20 cellular contexts compared by ENCODE assay signal in genomic region chr20:42191140-42191860, GRCh38.
DNase-seq lines count a peak whose midpoint lies in the region; ATAC-seq and TF ChIP-seq lines count a peak whose summit lies in the region.
"Had no signal": no experiment of that assay in that cellular context is flagged by ENCODE, and none has a peak within 500 bp of the region (broad histone marks: within the 10 kb centered on the region; RNA-seq: fewer than 3 reads in every experiment).

No MANE protein-coding gene starts in this region.

- no peak for TF ChIP-seq POLR2A in esophagus muscularis mucosa (IDR thresholded peaks at IDR 0.05; ENCODE audit: low read depth)

- intact Hi-C loops in esophagus muscularis mucosa (cut with DNase I) = no loop called here

- no peak overlapping the region for H3K4me3 Mint-ChIP-seq in activated CD8-positive, alpha-beta memory T cell treated with anti-CD3 and anti-CD28 coated beads, Interleukin-2, amount 10 ng/mL, durations not matched to agents 7 days and 5 days
- H3K4me3 Mint-ChIP-seq: activated naive CD8-positive, alpha-beta T cell; activated T-cell treated with anti-CD3 and anti-CD28 coated beads, Interleukin-2, amount 50 U/mL, for 24 hours had no signal

- no peaks in the 10 kb centered on the region for H3K36me3 Mint-ChIP-seq in activated CD8-positive, alpha-beta memory T cell treated with anti-CD3 and anti-CD28 coated beads, Interleukin-2, amount 10 ng/mL, durations not matched to agents 7 days and 5 days
- H3K36me3 Mint-ChIP-seq: activated naive CD8-positive, alpha-beta T cell had no signal

- H3K27ac Mint-ChIP-seq in activated CD8-positive, alpha-beta memory T cell treated with anti-CD3 and anti-CD28 coated beads, Interleukin-2, amount 10 ng/mL, durations not matched to agents 7 days and 5 days = no peak overlapping the region
- H3K27ac Mint-ChIP-seq: activated naive CD8-positive, alpha-beta T cell; activated T-cell treated with anti-CD3 and anti-CD28 coated beads, Interleukin-2, amount 50 U/mL, for 24 hours had no signal

- H3K27ac ChIP-seq in esophagus muscularis mucosa (replicated peaks in 1 of 4) (no peak overlapping the region), right atrium auricular region (no peak overlapping the region)
- H3K27ac ChIP-seq: body of pancreas, coronary artery, SK-N-MC, suprapubic skin had no signal

- H3K27me3 ChIP-seq in BE2C (no peaks in the 10 kb centered on the region), esophagus muscularis mucosa (no peaks in the 10 kb centered on the region), right atrium auricular region (no peaks in the 10 kb centered on the region)
- H3K27me3 ChIP-seq: body of pancreas, suprapubic skin had no signal

- H3K9me3 ChIP-seq in BE2C (no peaks in the 10 kb centered on the region), esophagus muscularis mucosa (no peaks in the 10 kb centered on the region), right atrium auricular region (no peaks in the 10 kb centered on the region)
- H3K9me3 ChIP-seq: body of pancreas, suprapubic skin had no signal

- CTCF ChIA-PET in activated CD8-positive, alpha-beta memory T cell treated with anti-CD3 and anti-CD28 coated beads, Interleukin-2, amount 10 ng/mL, durations not matched to agents 7 days and 5 days (lab: Charles Lee) = no interaction called here

- H3K27me3 Mint-ChIP-seq in activated CD8-positive, alpha-beta memory T cell treated with anti-CD3 and anti-CD28 coated beads, Interleukin-2, amount 10 ng/mL, durations not matched to agents 7 days and 5 days = no peaks in the 10 kb centered on the region
- H3K27me3 Mint-ChIP-seq: activated T-cell treated with anti-CD3 and anti-CD28 coated beads, Interleukin-2, amount 50 U/mL, for 24 hours had no signal

- TF ChIP-seq CTCF in BE2C (IDR thresholded peaks at IDR 0.05; ENCODE audit: low read depth, low read length) (peak; percentile 23; the same call in 1 of the 2 replicates), GM12864 (IDR thresholded peaks at IDR 0.05; ENCODE audit: low read depth, low read length, missing control alignments) (peak; percentile 31), epithelial cell of esophagus (IDR thresholded peaks at IDR 0.05; ENCODE audit: insufficient read depth, low read depth, low read length, missing control alignments) (no peak), esophagus muscularis mucosa (IDR thresholded peaks at IDR 0.05) (no peak), right atrium auricular region (IDR thresholded peaks at IDR 0.05) (peak in 1 of 2 donors; percentile 16)

- no peaks in the 10 kb centered on the region for H3K4me1 Mint-ChIP-seq in activated CD8-positive, alpha-beta memory T cell treated with anti-CD3 and anti-CD28 coated beads, Interleukin-2, amount 10 ng/mL, durations not matched to agents 7 days and 5 days

- no peak for ATAC-seq in activated CD8-positive, alpha-beta memory T cell treated with anti-CD3 and anti-CD28 coated beads, Interleukin-2, amount 10 ng/mL, durations not matched to agents 7 days and 5 days
- ATAC-seq: body of pancreas had no signal

- DNase-seq in BE2C = peak; percentile 14
- no peak for DNase-seq in GM12864 (ENCODE audit: low read depth)
- DNase-seq in NCI-H69 (lab: John Stamatoyannopoulos, UW) = peak; percentile 3
- peak; percentile 23 for DNase-seq in epithelial cell of esophagus (ENCODE audit: low read depth)
- no peak for DNase-seq in esophagus muscularis mucosa (ENCODE audit: extremely low spot score)
- DNase-seq in activated CD8-positive, alpha-beta memory T cell treated with anti-CD3 and anti-CD28 coated beads, Interleukin-2, amount 10 ng/mL, durations not matched to agents 7 days and 5 days = no peak
- DNase-seq in right atrium auricular region (ENCODE audit: low spot score) = no peak
- no peak for DNase-seq in 8988T
- DNase-seq: activated CD4-positive, alpha-beta T cell treated with anti-CD3 and anti-CD28 coated beads, Interleukin-2, amount 50 U/mL, for 1 hour; activated T-cell treated with anti-CD3 and anti-CD28 coated beads, Interleukin-2, amount 50 U/mL, for 24 hours; body of pancreas; COR-L47; midbrain; NCI-H2171 treated with DMSO at 0.1 percent for 48 hours; OCI-M1; stimulated activated CD4-positive, alpha-beta T cell treated with anti-CD3 and anti-CD28 coated beads, Interleukin-4, amount 100 ng/mL, for 1 hour had no signal

- no peaks in the 10 kb centered on the region; the same call in 1 of the 2 replicates for H3K4me1 ChIP-seq in BE2C
- no peaks in the 10 kb centered on the region for H3K4me1 ChIP-seq in esophagus muscularis mucosa
- H3K4me1 ChIP-seq in right atrium auricular region = no peaks in the 10 kb centered on the region
- H3K4me1 ChIP-seq: suprapubic skin had no signal

- no peak for TF ChIP-seq EP300 in esophagus muscularis mucosa (IDR thresholded peaks at IDR 0.05)

- peaks cover 11% of the 10 kb centered on the region for H3K9me3 Mint-ChIP-seq in activated CD8-positive, alpha-beta memory T cell treated with anti-CD3 and anti-CD28 coated beads, Interleukin-2, amount 10 ng/mL, durations not matched to agents 7 days and 5 days (ENCODE audit: low read depth)

- WGBS in esophagus muscularis mucosa = 61% methylated on average over 4 of the region's 4 CpGs

- H3K4me3 ChIP-seq in BE2C (ENCODE audit: low read depth, low read length) (no peak overlapping the region), GM12864 (ENCODE audit: low read depth, low read length) (no peak overlapping the region), epithelial cell of esophagus (ENCODE audit: low read length) (no peak overlapping the region), esophagus muscularis mucosa (no peak overlapping the region), right atrium auricular region (no peak overlapping the region)
- H3K4me3 ChIP-seq: body of pancreas, coronary artery, SK-N-MC, suprapubic skin had no signal

- H3K36me3 ChIP-seq in BE2C (no peaks in the 10 kb centered on the region), esophagus muscularis mucosa (no peaks in the 10 kb centered on the region), right atrium auricular region (no peaks in the 10 kb centered on the region)
- H3K36me3 ChIP-seq: suprapubic skin had no signal

Comparison
In these comparisons a context has a peak if more than half of its experiments do, and no peak if none do; other contexts are left out.
1. DNase-seq: peak in BE2C (single experiment), NCI-H69 (single experiment) and epithelial cell of esophagus (single experiment); none in GM12864 (single experiment), esophagus muscularis mucosa (single experiment), activated CD8-positive, alpha-beta memory T cell treated with anti-CD3 and anti-CD28 coated beads, Interleukin-2, amount 10 ng/mL, durations not matched to agents 7 days and 5 days (single experiment), right atrium auricular region (single experiment) and 8988T (single experiment).
2. CTCF ChIP-seq: peak in BE2C (single experiment) and GM12864 (single experiment); none in epithelial cell of esophagus (single experiment) and esophagus muscularis mucosa (0 of 3).